In the genomic region with DNA sequence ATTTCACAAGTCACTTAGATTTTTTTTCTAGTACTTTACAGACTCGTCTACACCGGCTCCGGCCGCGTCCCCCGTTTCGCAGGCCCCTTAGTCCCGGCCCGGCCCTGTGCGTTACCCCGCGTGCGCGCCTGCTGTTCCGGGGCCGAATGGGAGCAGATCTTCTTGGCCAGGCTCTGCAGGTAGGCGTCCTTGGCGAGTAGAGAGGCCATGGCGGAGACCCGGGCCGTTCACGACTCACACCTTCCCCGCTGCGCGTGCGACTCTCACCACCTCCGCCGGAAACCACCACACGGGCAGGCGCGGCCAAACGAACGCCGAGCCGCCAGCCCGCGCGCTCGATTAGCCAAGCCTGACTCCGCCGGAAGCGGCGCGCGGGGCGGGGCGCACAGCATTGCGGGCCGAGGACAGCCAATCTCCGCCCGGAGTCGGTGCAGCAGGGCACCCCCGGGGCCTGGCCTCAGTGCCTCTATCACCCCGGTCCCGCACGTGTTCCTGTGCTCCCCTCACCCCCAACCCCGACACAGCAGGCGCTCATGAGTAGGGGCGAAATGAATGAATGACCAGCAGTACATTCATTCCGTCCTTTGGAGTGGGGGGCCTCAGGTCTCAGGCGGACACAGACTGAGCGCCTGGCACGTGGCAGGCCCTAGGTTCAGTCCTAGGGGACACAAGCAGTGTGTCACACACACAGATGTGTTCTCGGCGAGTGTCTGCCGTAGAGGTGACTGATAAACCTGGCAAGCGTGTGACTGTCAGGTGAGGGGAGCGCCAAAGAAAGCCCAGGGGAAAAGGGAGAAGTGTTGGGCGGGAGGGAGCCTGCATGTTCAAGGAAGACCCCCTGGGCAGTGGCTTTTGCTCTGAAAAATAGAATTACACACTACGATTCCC, we compare ENCODE assay signal across 8 cellular contexts. TPM values are rescaled to one million over a fixed set of nuclear protein-coding genes. Genes with fewer than 3 reads are reported as not detected.
DNase-seq lines count a peak whose midpoint lies in the region; ATAC-seq and TF ChIP-seq lines count a peak whose summit lies in the region.

A gene (minus strand): TSS at position 265 of the 888 bp plus-strand sequence. CDS start 56 bp downstream, at position 209.

- H3K27me3 ChIP-seq in parathyroid adenoma (ENCODE audit: control insufficient read depth, insufficient read depth, low read length) (no peaks in the 10 kb centered on the region), tibial artery (no peaks in the 10 kb centered on the region)

- H3K4me1 Mint-ChIP-seq in activated naive CD8-positive, alpha-beta T cell treated with anti-CD3 and anti-CD28 coated beads, Interleukin-2, amount 50 U/mL, for 24 hours, result peaks cover 49% of the 10 kb centered on the region

- H3K27ac Mint-ChIP-seq in activated naive CD8-positive, alpha-beta T cell treated with anti-CD3 and anti-CD28 coated beads, Interleukin-2, amount 50 U/mL, for 24 hours, result peak within 1 kb of the TSS; percentile 95

- peak within 1 kb of the TSS; percentile 98 for H3K4me2 ChIP-seq in parathyroid adenoma (ENCODE audit: low read length)

- H3K36me3 ChIP-seq in parathyroid adenoma (ENCODE audit: control insufficient read depth, insufficient read depth, low read length) (no peaks in the 10 kb centered on the region), tibial artery (peaks cover 39 to 63% (median 50%) of the 10 kb centered on the region in 3 donors)

- peak within 1 kb of the TSS; percentile 46 for H3K9ac ChIP-seq in parathyroid adenoma

- peaks cover 65% of the 10 kb centered on the region for H3K36me3 Mint-ChIP-seq in activated naive CD8-positive, alpha-beta T cell treated with anti-CD3 and anti-CD28 coated beads, Interleukin-2, amount 50 U/mL, for 24 hours (ENCODE audit: low read depth)

- ATAC-seq in HG02870 (IDR thresholded peaks at IDR 0.05; ENCODE audit: unreplicated experiment), result peak; percentile 64
- ATAC-seq in activated naive CD8-positive, alpha-beta T cell treated with anti-CD3 and anti-CD28 coated beads, Interleukin-2, amount 50 U/mL, for 24 hours, result peak; percentile 97
- peak; percentile 97 for ATAC-seq in Right ventricle myocardium superior (ENCODE audit: poor library complexity)

- H3K79me2 ChIP-seq in parathyroid adenoma, result no peaks in the 10 kb centered on the region

- H3K27ac ChIP-seq in parathyroid adenoma, result peak within 1 kb of the TSS; percentile 61
- H3K27ac ChIP-seq in tibial artery, result peak within 1 kb of the TSS; percentile 71 to 73

- no peaks in the 10 kb centered on the region for H3K9me3 Mint-ChIP-seq in activated naive CD8-positive, alpha-beta T cell treated with anti-CD3 and anti-CD28 coated beads, Interleukin-2, amount 50 U/mL, for 24 hours

- peaks cover 7% of the 10 kb centered on the region for H3K4me1 ChIP-seq in parathyroid adenoma
- peaks cover 0 to 32% (median 24%) of the 10 kb centered on the region in 4 donors for H3K4me1 ChIP-seq in tibial artery

- H3K4me3 Mint-ChIP-seq in activated naive CD8-positive, alpha-beta T cell treated with anti-CD3 and anti-CD28 coated beads, Interleukin-2, amount 50 U/mL, for 24 hours, result peak within 1 kb of the TSS; percentile 95

- in situ Hi-C loops in GM13976 (cut with MboI; ENCODE audit: low sequenced_read_pairs, unreplicated experiment), result no loop called here

- H3K27me3 Mint-ChIP-seq in activated naive CD8-positive, alpha-beta T cell treated with anti-CD3 and anti-CD28 coated beads, Interleukin-2, amount 50 U/mL, for 24 hours, result no peaks in the 10 kb centered on the region

- H3K4me3 ChIP-seq in parathyroid adenoma (ENCODE audit: low read depth, low read length), result peak within 1 kb of the TSS; percentile 96
- peak within 1 kb of the TSS; percentile 87 to 95 for H3K4me3 ChIP-seq in tibial artery

- no peak for TF ChIP-seq CTCF in GM13976 (IDR thresholded peaks at IDR 0.05; ENCODE audit: borderline replicate concordance, control extremely low read depth, extremely low read depth, insufficient read depth, missing control alignments)
- TF ChIP-seq CTCF in parathyroid adenoma (IDR thresholded peaks at IDR 0.05), result no peak
- no peak for TF ChIP-seq CTCF in tibial artery (IDR thresholded peaks at IDR 0.05)

- DNase-seq in GM13976 (ENCODE audit: low spot score), result peak; percentile 95
- peak; percentile 87 for DNase-seq in NCI-H146 (lab: John Stamatoyannopoulos, UW)
- DNase-seq in T follicular helper cell (ENCODE audit: low read depth), result peak; percentile 91
- DNase-seq in activated naive CD8-positive, alpha-beta T cell treated with anti-CD3 and anti-CD28 coated beads, Interleukin-2, amount 50 U/mL, for 24 hours, result peak; percentile 95
- peak; percentile 95 for DNase-seq in Right ventricle myocardium superior
- peak; percentile 85 to 93 for DNase-seq in tibial artery

- intact Hi-C loops in Right ventricle myocardium superior (cut with DNase I) (no loop called here), tibial artery (cut with DNase I; ENCODE audit: low total_unique reads) (loop anchor here (10.0 kb wide), 2 partner anchors 149 to 311 kb away; no protein-coding TSS in a partner anchor)

- peak within 1 kb of the TSS; percentile 71 for H2AFZ ChIP-seq in parathyroid adenoma

- H3K9me3 ChIP-seq in parathyroid adenoma (ENCODE audit: control insufficient read depth, low read length) (no peaks in the 10 kb centered on the region), tibial artery (no peaks in the 10 kb centered on the region)

RNA-seq across cellular contexts. Expression of the gene that starts here (rescaled TPM):
- 11.1 TPM for total RNA-seq in Right ventricle myocardium superior

Comparison
In these comparisons a context has a peak if more than half of its experiments do, and no peak if none do; other contexts are left out.
1. Peak in every context shown above with its lines: DNase-seq, ATAC-seq, H3K4me3 ChIP-seq and H3K27ac ChIP-seq.